ENCODE assay signal across 28 cellular contexts in the genomic region with DNA sequence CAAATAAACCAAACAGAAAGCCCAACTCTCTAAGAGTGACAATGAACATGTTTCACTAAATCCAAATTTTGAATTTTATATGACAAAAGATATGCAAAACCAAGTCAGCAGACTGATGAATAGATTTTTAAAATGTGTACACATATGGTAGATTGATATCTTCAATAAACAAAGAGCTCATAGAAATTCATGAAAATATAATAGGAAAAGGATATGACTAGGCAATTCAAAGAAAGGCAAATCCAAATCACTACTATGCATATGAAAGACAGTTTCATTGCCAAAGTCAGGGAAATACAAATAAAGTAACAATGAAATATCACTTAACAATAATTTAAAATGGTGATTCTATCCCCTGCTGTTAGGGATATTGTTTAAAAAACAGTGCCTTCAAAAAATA.
"Had no signal": no experiment of that assay in that cellular context is flagged by ENCODE, and none has a peak within 500 bp of the region (broad histone marks: within the 10 kb centered on the region; RNA-seq: fewer than 3 reads in every experiment).

No MANE protein-coding gene starts in this region.

- ATAC-seq: effector memory CD8-positive, alpha-beta T cell; esophagus mucosa; foreskin keratinocyte; gastrocnemius medialis; gastroesophageal sphincter; heart left ventricle; heart right ventricle had no signal

- DNase-seq: colonic mucosa; cortex of kidney; dermis blood vessel endothelial cell; dorsolateral prefrontal cortex; effector CD4-positive, alpha-beta T cell; effector CD8-positive, alpha-beta T cell; effector memory CD4-positive, alpha-beta T cell; effector memory CD8-positive, alpha-beta T cell; endodermal cell; erythroblast; esophagus squamous epithelium; foreskin fibroblast; foreskin keratinocyte; foreskin melanocyte; gastrocnemius medialis; glutamatergic neuron; head of caudate nucleus; heart left ventricle; heart right ventricle; hippocampal formation had no signal

- FAIRE-seq: colon, endometrium, frontal cortex had no signal

- H3K27ac ChIP-seq: colonic mucosa, coronary artery, dorsolateral prefrontal cortex, epithelial cell of prostate, esophagus muscularis mucosa, esophagus squamous epithelium, foreskin keratinocyte, gastrocnemius medialis, gastroesophageal sphincter, heart left ventricle, heart right ventricle had no signal

- H3K9me3 ChIP-seq: colonic mucosa, esophagus muscularis mucosa, esophagus squamous epithelium, gastrocnemius medialis, gastroesophageal sphincter, heart left ventricle, heart right ventricle had no signal

- H3K4me3 ChIP-seq: colonic mucosa, coronary artery, dorsolateral prefrontal cortex, esophagus muscularis mucosa, esophagus squamous epithelium, gastrocnemius medialis, gastroesophageal sphincter, heart left ventricle, heart right ventricle had no signal

- H3K4me1 ChIP-seq: colonic mucosa, foreskin keratinocyte, gastrocnemius medialis, heart left ventricle had no signal

- H3K27me3 ChIP-seq: colonic mucosa, dorsolateral prefrontal cortex, esophagus muscularis mucosa, esophagus squamous epithelium, foreskin keratinocyte, gastrocnemius medialis, gastroesophageal sphincter, heart left ventricle, heart right ventricle had no signal

- H3K36me3 ChIP-seq: colonic mucosa, esophagus muscularis mucosa, esophagus squamous epithelium, gastrocnemius medialis, gastroesophageal sphincter, heart left ventricle, heart right ventricle had no signal
